Comparison of ENCODE assay signal across 16 cellular contexts in the genomic region with DNA sequence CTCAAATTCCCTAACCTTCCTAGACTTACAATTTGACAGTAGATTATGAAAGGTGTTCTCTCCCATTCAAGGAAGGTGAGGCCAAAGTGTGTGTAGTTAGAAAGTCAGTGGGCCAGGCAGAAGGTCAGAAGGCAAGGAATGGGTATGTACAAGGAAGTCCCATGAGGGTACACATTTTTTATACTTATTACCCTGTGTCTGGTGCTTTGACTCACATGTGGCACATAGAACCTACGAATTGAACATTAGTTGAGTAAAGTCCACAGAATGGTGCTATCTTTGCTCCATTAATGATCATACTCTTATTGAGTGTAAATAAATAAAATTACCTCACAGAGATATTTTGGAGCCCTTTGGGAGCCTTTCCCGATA. TPM values are rescaled to one million over a fixed set of nuclear protein-coding genes. Genes with fewer than 3 reads are reported as not detected.
"Had no signal": no experiment of that assay in that cellular context is flagged by ENCODE, and none has a peak within 500 bp of the region (broad histone marks: within the 10 kb centered on the region; RNA-seq: fewer than 3 reads in every experiment).

No MANE protein-coding gene starts in this region.

- H3K9me3 ChIP-seq: esophagus squamous epithelium, psoas muscle, sigmoid colon, testis had no signal

- H3K27me3 Mint-ChIP-seq: activated CD4-positive, alpha-beta memory T cell treated with anti-CD3 and anti-CD28 coated beads, Interleukin-2, amount 10 ng/mL, durations not matched to agents 7 days and 5 days had no signal

- H3K4me3 ChIP-seq: esophagus squamous epithelium, psoas muscle, sigmoid colon, testis had no signal

- H3K36me3 ChIP-seq: esophagus squamous epithelium, sigmoid colon had no signal

- H3K27ac Mint-ChIP-seq: activated CD4-positive, alpha-beta memory T cell treated with anti-CD3 and anti-CD28 coated beads, Interleukin-2, amount 10 ng/mL, durations not matched to agents 7 days and 5 days had no signal

- H3K4me1 ChIP-seq: esophagus squamous epithelium, psoas muscle, sigmoid colon, testis had no signal

- H3K27ac ChIP-seq: esophagus squamous epithelium, psoas muscle, sigmoid colon, testis had no signal

- H3K4me3 Mint-ChIP-seq: activated CD4-positive, alpha-beta memory T cell treated with anti-CD3 and anti-CD28 coated beads, Interleukin-2, amount 10 ng/mL, durations not matched to agents 7 days and 5 days had no signal

- H3K27me3 ChIP-seq: esophagus squamous epithelium, sigmoid colon, testis had no signal

- ATAC-seq: left ventricle myocardium superior; psoas muscle; stimulated activated naive CD8-positive, alpha-beta T cell treated with anti-CD3 and anti-CD28 coated beads, Interleukin-15, Interleukin-2, amounts not matched to agents 100 U/mL and 50 U/mL, for 24 hours had no signal

- DNase-seq: activated CD4-positive, alpha-beta memory T cell treated with anti-CD3 and anti-CD28 coated beads, Interleukin-2, amount 10 ng/mL, durations not matched to agents 7 days and 5 days; activated naive CD4-positive, alpha-beta T cell; aorta; esophagus squamous epithelium; foreskin fibroblast; head of caudate nucleus; left ventricle myocardium superior; nucleus accumbens; psoas muscle; sigmoid colon; stimulated activated CD4-positive, alpha-beta T cell treated with anti-CD3 and anti-CD28 coated beads, Interleukin-2, amount 100 ng/mL, for 48 hours; stimulated activated naive CD8-positive, alpha-beta T cell treated with anti-CD3 and anti-CD28 coated beads, Interleukin-15, Interleukin-2, amounts not matched to agents 100 U/mL and 50 U/mL, for 24 hours; SW 1271; T1000; testis had no signal

RNA-seq across cellular contexts. Expression of gene IQGAP2, which starts 55.4 kb away (rescaled TPM):
- total RNA-seq: bronchial epithelial cell had no signal
